In the genomic region with DNA sequence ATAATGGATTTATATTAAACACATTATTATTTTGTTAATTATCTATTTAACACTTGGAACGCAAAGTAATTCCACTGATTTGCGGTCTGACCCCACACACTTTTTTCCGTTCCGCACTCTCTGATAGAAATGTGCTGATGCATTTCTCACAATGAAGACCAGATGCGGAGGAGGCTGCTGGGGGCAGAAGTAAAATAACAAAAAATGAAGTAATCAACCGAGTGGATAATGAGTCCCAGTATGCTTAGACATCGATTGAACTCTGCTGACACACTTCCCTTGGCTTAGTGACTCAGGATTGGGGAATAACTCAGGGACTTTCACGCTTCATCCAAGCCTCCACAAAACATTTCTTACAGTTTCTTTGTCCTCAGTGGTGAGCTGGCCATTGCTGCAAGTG, we compare ENCODE assay signal across 17 cellular contexts.
DNase-seq lines count a peak whose midpoint lies in the region; ATAC-seq and TF ChIP-seq lines count a peak whose summit lies in the region.
"Had no signal": no experiment of that assay in that cellular context is flagged by ENCODE, and none has a peak within 500 bp of the region (broad histone marks: within the 10 kb centered on the region; RNA-seq: fewer than 3 reads in every experiment).

No MANE protein-coding gene starts in this region.

- no peak overlapping the region for H3K27ac ChIP-seq in naive thymus-derived CD4-positive, alpha-beta T cell (ENCODE audit: low read depth, low read length)
- H3K27ac ChIP-seq: SK-N-MC had no signal

- no peak for ATAC-seq in naive thymus-derived CD4-positive, alpha-beta T cell
- ATAC-seq in HG02870 (IDR thresholded peaks at IDR 0.05; ENCODE audit: unreplicated experiment) (no peak), left colon (no peak)
- ATAC-seq: left lobe of liver had no signal

- no peak overlapping the region for H3K4me3 ChIP-seq in naive thymus-derived CD4-positive, alpha-beta T cell (ENCODE audit: low read length)
- H3K4me3 ChIP-seq: SK-N-MC had no signal

- H3K27me3 Mint-ChIP-seq in naive thymus-derived CD4-positive, alpha-beta T cell = peaks cover 1 to 16% (median 6%) of the 10 kb centered on the region in 5 donors
- H3K27me3 Mint-ChIP-seq in nephron progenitor cell (ENCODE audit: low read depth, poor library complexity) = no peaks in the 10 kb centered on the region

- no peak overlapping the region for H3K27ac Mint-ChIP-seq in naive thymus-derived CD4-positive, alpha-beta T cell
- H3K27ac Mint-ChIP-seq in nephron progenitor cell = no peak overlapping the region
- H3K27ac Mint-ChIP-seq: activated B cell treated with CpG ODN at 0.5 μM for 24 hours; activated naive CD8-positive, alpha-beta T cell treated with anti-CD3 and anti-CD28 coated beads, Interleukin-2, amount 10 ng/mL, durations not matched to agents 7 days and 5 days had no signal

- TF ChIP-seq CTCF in nephron progenitor cell (IDR thresholded peaks at IDR 0.05) = no peak

- H3K36me3 ChIP-seq in naive thymus-derived CD4-positive, alpha-beta T cell (ENCODE audit: control insufficient read depth in 2 of 3, insufficient read depth in 3 of 3, low read length in 3 of 3) = no peaks in the 10 kb centered on the region

- peaks cover 0 to 2% (median 0%) of the 10 kb centered on the region in 7 donors for H3K4me1 Mint-ChIP-seq in naive thymus-derived CD4-positive, alpha-beta T cell
- H3K4me1 Mint-ChIP-seq in nephron progenitor cell = peaks cover 17% of the 10 kb centered on the region
- H3K4me1 Mint-ChIP-seq: activated naive CD8-positive, alpha-beta T cell treated with anti-CD3 and anti-CD28 coated beads, Interleukin-2, amount 10 ng/mL, durations not matched to agents 7 days and 5 days had no signal

- H3K36me3 Mint-ChIP-seq in naive thymus-derived CD4-positive, alpha-beta T cell = no peaks in the 10 kb centered on the region
- H3K36me3 Mint-ChIP-seq in nephron progenitor cell (ENCODE audit: low read depth) = peaks cover 28% of the 10 kb centered on the region
- H3K36me3 Mint-ChIP-seq: activated naive CD8-positive, alpha-beta T cell treated with anti-CD3 and anti-CD28 coated beads, Interleukin-2, amount 10 ng/mL, durations not matched to agents 7 days and 5 days had no signal

- peaks cover 4 to 17% (median 8%) of the 10 kb centered on the region in 11 donors for H3K9me3 Mint-ChIP-seq in naive thymus-derived CD4-positive, alpha-beta T cell
- peaks cover 27% of the 10 kb centered on the region for H3K9me3 Mint-ChIP-seq in nephron progenitor cell

- no peaks in the 10 kb centered on the region for H3K4me1 ChIP-seq in naive thymus-derived CD4-positive, alpha-beta T cell (ENCODE audit: control insufficient read depth in 2 of 2, insufficient read depth in 2 of 2, low read length in 2 of 2)

- intact Hi-C loops in naive thymus-derived CD4-positive, alpha-beta T cell (cut with micrococcal nuclease) = no loop called here
- intact Hi-C loops in left colon (cut with DNase I, micrococcal nuclease) = no loop called here

- CTCF ChIA-PET in naive thymus-derived CD4-positive, alpha-beta T cell (lab: Charles Lee) = no interaction called here

- POLR2A ChIA-PET in naive thymus-derived CD4-positive, alpha-beta T cell (lab: Charles Lee) = no interaction called here

- DNase-seq in EL = peak; percentile 95
- peak; percentile 11 for DNase-seq in NCI-H226
- peak; percentile 68 for DNase-seq in dedifferentiated amniotic fluid mesenchymal stem cell (ENCODE audit: extremely low spot score)
- DNase-seq in renal cortical epithelial cell (ENCODE audit: low read depth) = peak; percentile 83
- DNase-seq in naive thymus-derived CD4-positive, alpha-beta T cell = no peak
- no peak for DNase-seq in nephron progenitor cell
- DNase-seq in left colon = no peak
- DNase-seq: activated B cell treated with CpG ODN at 0.5 μM for 24 hours; activated CD8-positive, alpha-beta memory T cell treated with anti-CD3 and anti-CD28 coated beads, Interleukin-2, amount 50 U/mL, for 48 hours; activated naive CD8-positive, alpha-beta T cell treated with anti-CD3 and anti-CD28 coated beads, Interleukin-2, amount 10 ng/mL, durations not matched to agents 7 days and 5 days; head of caudate nucleus; NK-92 treated with Interleukin-12 subunit alpha and Interleukin-12 subunit beta, amount 100 ng/mL, for 24 hours; retina; stimulated activated naive CD4-positive, alpha-beta T cell treated with Interleukin-2 at 50 U/mL for 16 hours had no signal

- peaks cover 0 to 4% (median 0%) of the 10 kb centered on the region in 3 experiments for H3K9me3 ChIP-seq in naive thymus-derived CD4-positive, alpha-beta T cell (ENCODE audit: control insufficient read depth in 2 of 3, low read length in 3 of 3)

- no peak overlapping the region for H3K4me3 Mint-ChIP-seq in naive thymus-derived CD4-positive, alpha-beta T cell
- no peak overlapping the region for H3K4me3 Mint-ChIP-seq in nephron progenitor cell
- H3K4me3 Mint-ChIP-seq: activated B cell treated with CpG ODN at 0.5 μM for 24 hours; activated naive CD8-positive, alpha-beta T cell treated with anti-CD3 and anti-CD28 coated beads, Interleukin-2, amount 10 ng/mL, durations not matched to agents 7 days and 5 days had no signal

- H3K27me3 ChIP-seq in naive thymus-derived CD4-positive, alpha-beta T cell (ENCODE audit: control insufficient read depth in 2 of 2, insufficient read depth in 2 of 2, low read length in 2 of 2) = peaks cover 0 to 3% of the 10 kb centered on the region in 2 donors

Comparison
In these comparisons a context has a peak if more than half of its experiments do, and no peak if none do; other contexts are left out.
1. DNase-seq: peak in EL (single experiment), NCI-H226 (single experiment), dedifferentiated amniotic fluid mesenchymal stem cell (single experiment) and renal cortical epithelial cell (single experiment); none in naive thymus-derived CD4-positive, alpha-beta T cell (0 of 9), nephron progenitor cell (single experiment) and left colon (0 of 2).